26 cellular contexts compared by ENCODE assay signal in genomic region chr6:87344513-87344912, GRCh38. TPM values are rescaled to one million over a fixed set of nuclear protein-coding genes. Genes with fewer than 3 reads are reported as not detected.
"Had no signal": no experiment of that assay in that cellular context is flagged by ENCODE, and none has a peak within 500 bp of the region (broad histone marks: within the 10 kb centered on the region; RNA-seq: fewer than 3 reads in every experiment).

TSS of gene C6orf163 (plus strand) at chr6:87344813. CDS start at chr6:87345100, 287 bp downstream.

- H3K27ac ChIP-seq: coronary artery, esophagus muscularis mucosa, foreskin keratinocyte, gastroesophageal sphincter, heart left ventricle, hepatocyte, neutrophil, pancreas, right lobe of liver, transverse colon, upper lobe of right lung, uterus had no signal

- H3K27me3 ChIP-seq: esophagus muscularis mucosa, foreskin keratinocyte, gastroesophageal sphincter, heart left ventricle, hepatocyte, neutrophil, pancreas, right lobe of liver, transverse colon, upper lobe of right lung, uterus had no signal

- H3K4me3 ChIP-seq: coronary artery, esophagus muscularis mucosa, gastroesophageal sphincter, heart left ventricle, hepatocyte, lung, mucosa of descending colon, pancreas, right lobe of liver, transverse colon, upper lobe of right lung, uterus had no signal

- DNase-seq: dermis blood vessel endothelial cell; effector memory CD4-positive, alpha-beta T cell; foreskin keratinocyte; heart left ventricle; kidney; mucosa of descending colon; naive B cell; pancreas; retina; right lobe of liver; small intestine; stimulated activated CD4-positive, alpha-beta T cell treated with anti-CD3 and anti-CD28 coated beads, Interleukin-12 subunit alpha, Interleukin-12 subunit beta, amount 100 ng/mL, for 4 hours; stimulated activated CD4-positive, alpha-beta T cell treated with anti-CD3 and anti-CD28 coated beads, Interleukin-1b, Interleukin-23, amount 100 ng/mL, for 48 hours; stimulated activated CD4-positive, alpha-beta T cell treated with anti-CD3 and anti-CD28 coated beads, Interleukin-4, amount 100 ng/mL, for 24 hours; stimulated activated naive CD4-positive, alpha-beta T cell treated with Interleukin-2 at 50 U/mL for 16 hours; transverse colon; upper lobe of right lung; uterus had no signal

- H3K9me3 ChIP-seq: esophagus muscularis mucosa, gastroesophageal sphincter, heart left ventricle, mucosa of descending colon, neutrophil, pancreas, right lobe of liver, transverse colon, upper lobe of right lung, uterus had no signal

- FAIRE-seq: endothelial cell of umbilical vein, kidney, pancreas, small intestine had no signal

- H3K4me1 ChIP-seq: esophagus muscularis mucosa, foreskin keratinocyte, gastroesophageal sphincter, heart left ventricle, transverse colon, upper lobe of right lung, uterus had no signal

- H3K36me3 ChIP-seq: pancreas, right lobe of liver, transverse colon, upper lobe of right lung had no signal

RNA-seq across cellular contexts. Expression of gene C6orf163, which starts in this region (rescaled TPM):
- total RNA-seq: epithelial cell of proximal tubule had no signal
